Comparison of ENCODE assay signal across 18 cellular contexts in genomic region chr9:3879315-3879714, GRCh38.
DNase-seq lines count a peak whose midpoint lies in the region; ATAC-seq, FAIRE-seq and TF ChIP-seq lines count a peak whose summit lies in the region.
"Had no signal": no experiment of that assay in that cellular context is flagged by ENCODE, and none has a peak within 500 bp of the region (broad histone marks: within the 10 kb centered on the region; RNA-seq: fewer than 3 reads in every experiment).

No MANE protein-coding gene starts in this region.

- peaks cover 5% of the 10 kb centered on the region for H3F3A ChIP-seq in PC-3 (ENCODE audit: low read length, unreplicated experiment)

- no peaks in the 10 kb centered on the region for H3K36me3 ChIP-seq in PC-3 (ENCODE audit: low read depth, low read length)
- no peaks in the 10 kb centered on the region for H3K36me3 ChIP-seq in pancreas
- H3K36me3 ChIP-seq in right atrium auricular region: no peaks in the 10 kb centered on the region
- H3K36me3 ChIP-seq: HAP-1, right lobe of liver had no signal

- no peak for FAIRE-seq in pancreas (lab: Jason Lieb, UNC)
- FAIRE-seq: colon had no signal

- peak overlapping the region; percentile 80 for H3K9ac ChIP-seq in PC-3 (ENCODE audit: low read length)

- H3K27me3 ChIP-seq in PC-3 (ENCODE audit: low read length) (no peaks in the 10 kb centered on the region), pancreas (no peaks in the 10 kb centered on the region), right atrium auricular region (no peaks in the 10 kb centered on the region)
- H3K27me3 ChIP-seq: right lobe of liver had no signal

- H3K9me3 ChIP-seq in PC-3 (ENCODE audit: low read length): no peaks in the 10 kb centered on the region
- H3K9me3 ChIP-seq in pancreas: no peaks in the 10 kb centered on the region
- H3K9me3 ChIP-seq in right atrium auricular region: no peaks in the 10 kb centered on the region
- H3K9me3 ChIP-seq: HAP-1, right lobe of liver had no signal

- no peak for TF ChIP-seq CTCF in PC-3 (conservative IDR thresholded peaks at IDR 0.05; ENCODE audit: low read depth, low read length)
- TF ChIP-seq CTCF in pancreas (IDR thresholded peaks at IDR 0.05): no peak
- TF ChIP-seq CTCF in right atrium auricular region (IDR thresholded peaks at IDR 0.05): no peak

- intact Hi-C loops in PC-3 (cut with micrococcal nuclease) (loop anchor here (5.0 kb wide), 3 partner anchors 158 to 352 kb away; partner anchors contain the start of gene RFX3), pancreas (cut with DNase I) (no loop called here)

- CTCF ChIA-PET in PC-3 (lab: Charles Lee): no interaction called here

- POLR2A ChIA-PET in PC-3 (lab: Charles Lee; ENCODE audit: unreplicated experiment): no interaction called here

- H3K9me2 ChIP-seq in PC-3 (replicated peaks; ENCODE audit: low read length): no peaks in the 10 kb centered on the region

- ATAC-seq in PC-3 (no peak), pancreas (peak in 3 of 4 donors; percentile 31 to 80 (median 70)), GM18511 (IDR thresholded peaks at IDR 0.05; ENCODE audit: unreplicated experiment) (no peak), GM19328 (IDR thresholded peaks at IDR 0.05; ENCODE audit: unreplicated experiment) (no peak)
- ATAC-seq: CD8-positive, alpha-beta T cell; right lobe of liver; stimulated activated naive CD8-positive, alpha-beta T cell treated with anti-CD3 and anti-CD28 coated beads, Interleukin-15, amount 100 ng/mL, for 72 hours; T-cell had no signal

- H3K4me2 ChIP-seq in PC-3 (ENCODE audit: low read length): no peak overlapping the region

- H3K27ac ChIP-seq in PC-3 (ENCODE audit: low read length): peak overlapping the region; percentile 96
- peak overlapping the region in 1 of 4 donors; percentile 35 for H3K27ac ChIP-seq in pancreas
- H3K27ac ChIP-seq in right atrium auricular region: no peak overlapping the region
- H3K27ac ChIP-seq: right lobe of liver had no signal

- H2AFZ ChIP-seq in PC-3 (ENCODE audit: low read length): no peak overlapping the region

- no TSS peak for BruUV-seq in PC-3 (replicated peaks; lab: Mats Ljungman, UMichigan)

- H3K4me3 ChIP-seq in PC-3 (ENCODE audit: low read length) (no peak overlapping the region), pancreas (no peak overlapping the region), right atrium auricular region (no peak overlapping the region)
- H3K4me3 ChIP-seq: HAP-1, right lobe of liver had no signal

- H4K20me1 ChIP-seq in PC-3 (ENCODE audit: low read length): no peaks in the 10 kb centered on the region

- H3K79me2 ChIP-seq in PC-3 (ENCODE audit: low read length): no peaks in the 10 kb centered on the region

- DNase-seq in DMS 273 (lab: John Stamatoyannopoulos, UW; ENCODE audit: unreplicated experiment) (peak; percentile 84), NCI-H1694 (lab: John Stamatoyannopoulos, UW) (peak; percentile 93), PC-3 (no peak), pancreas (no peak), right atrium auricular region (ENCODE audit: low spot score) (no peak)
- DNase-seq: activated CD4-positive, alpha-beta T cell treated with anti-CD3 and anti-CD28 coated beads, Interleukin-2, amount 50 U/mL, for 48 hours; CD8-positive, alpha-beta T cell; EL; NCI-H226; nucleus accumbens; right lobe of liver; Right ventricle myocardium superior; stimulated activated naive CD8-positive, alpha-beta T cell treated with anti-CD3 and anti-CD28 coated beads, Interleukin-15, amount 100 ng/mL, for 72 hours; T-cell had no signal

- H3K4me1 ChIP-seq in PC-3 (ENCODE audit: insufficient read depth, low read length): peaks cover 42% of the 10 kb centered on the region
- no peaks in the 10 kb centered on the region for H3K4me1 ChIP-seq in pancreas
- no peaks in the 10 kb centered on the region for H3K4me1 ChIP-seq in right atrium auricular region
- H3K4me1 ChIP-seq: right lobe of liver had no signal

- 48 to 56% methylated on average over 9 of the region's 9 CpGs for WGBS in pancreas, 2 donors

Comparison
In these comparisons a context has a peak if more than half of its experiments do, and no peak if none do; other contexts are left out.
1. DNase-seq: peak in DMS 273 (single experiment) and NCI-H1694 (single experiment); none in PC-3 (single experiment), pancreas (0 of 6) and right atrium auricular region (single experiment).
2. ATAC-seq: peak in pancreas (3 of 4); none in PC-3 (single experiment), GM18511 (single experiment) and GM19328 (single experiment).